ENCODE assay signal across 26 cellular contexts in genomic region chr4:92677805-92678204, GRCh38.
"Had no signal": no experiment of that assay in that cellular context is flagged by ENCODE, and none has a peak within 500 bp of the region (broad histone marks: within the 10 kb centered on the region; RNA-seq: fewer than 3 reads in every experiment).

No MANE protein-coding gene starts in this region.

- H3K4me1 ChIP-seq: stomach, suprapubic skin, testis, thyroid gland, tibial artery, tibial nerve, transverse colon, upper lobe of left lung, upper lobe of right lung, uterus, vagina had no signal

- DNase-seq: stimulated activated CD4-positive, alpha-beta T cell treated with anti-CD3 and anti-CD28 coated beads, Interleukin-2, amount 100 ng/mL, for 48 hours; stimulated activated CD4-positive, alpha-beta T cell treated with anti-CD3 and anti-CD28 coated beads, Interleukin-4, amount 100 ng/mL, for 1 hour; stimulated activated CD4-positive, alpha-beta T cell treated with anti-CD3 and anti-CD28 coated beads, Interleukin-4, amount 100 ng/mL, for 24 hours; stimulated activated CD4-positive, alpha-beta T cell treated with anti-CD3 and anti-CD28 coated beads, Interleukin-4, amount 100 ng/mL, for 4 hours; stimulated activated CD8-positive, alpha-beta memory T cell treated with anti-CD3 and anti-CD28 coated beads, Interleukin-4, amount 100 ng/mL, for 48 hours; stimulated activated naive B cell treated with anti-CD40 and anti-IgM and Interleukin-4, amounts not matched to agents 10 μg/mL and 1 μg/mL and 100 μg/mL, for 72 hours; stimulated activated naive CD4-positive, alpha-beta T cell; stimulated activated naive CD4-positive, alpha-beta T cell treated with Interleukin-2 at 50 U/mL for 16 hours; stimulated activated naive CD8-positive, alpha-beta T cell treated with anti-CD3 and anti-CD28 coated beads, Interleukin-15, amount 100 ng/mL, for 72 hours; stimulated activated naive CD8-positive, alpha-beta T cell treated with anti-CD3 and anti-CD28 coated beads, Interleukin-15, Interleukin-2, amounts not matched to agents 100 U/mL and 50 U/mL, for 24 hours; stomach; substantia nigra; testis; thyroid gland; tibial artery; transverse colon; trophoblast cell; upper lobe of left lung; upper lobe of right lung; uterus had no signal

- H3K4me3 ChIP-seq: stomach, suprapubic skin, testis, thoracic aorta, thyroid gland, tibial artery, tibial nerve, transverse colon, upper lobe of left lung, upper lobe of right lung, uterus, vagina had no signal

- H3K36me3 ChIP-seq: stomach, suprapubic skin, thoracic aorta, thyroid gland, tibial artery, tibial nerve, transverse colon, upper lobe of left lung, upper lobe of right lung, uterus, vagina had no signal

- H3K9me3 ChIP-seq: stomach, suprapubic skin, testis, thoracic aorta, thyroid gland, tibial artery, tibial nerve, transverse colon, upper lobe of left lung, upper lobe of right lung, uterus, vagina had no signal

- H3K27me3 ChIP-seq: stomach, suprapubic skin, testis, thyroid gland, tibial artery, tibial nerve, transverse colon, upper lobe of left lung, upper lobe of right lung, uterus, vagina had no signal

- ATAC-seq: stimulated activated effector memory CD8-positive, alpha-beta T cell treated with anti-CD3 and anti-CD28 coated beads, Interleukin-12 subunit alpha, Interleukin-12 subunit beta, amount 100 ng/mL, for 72 hours; stimulated activated memory B cell treated with anti-CD40 and anti-IgM and Interleukin-4, amounts not matched to agents 10 μg/mL and 1 μg/mL and 100 μg/mL, for 72 hours; stimulated activated naive B cell treated with anti-CD40 and anti-IgM and Interleukin-4, amounts not matched to agents 10 μg/mL and 1 μg/mL and 100 μg/mL, for 72 hours; stimulated activated naive CD8-positive, alpha-beta T cell treated with anti-CD3 and anti-CD28 coated beads, Interleukin-15, amount 100 ng/mL, for 72 hours; stimulated activated naive CD8-positive, alpha-beta T cell treated with anti-CD3 and anti-CD28 coated beads, Interleukin-15, Interleukin-2, amounts not matched to agents 100 U/mL and 50 U/mL, for 24 hours; upper lobe of right lung had no signal

- H3K27ac ChIP-seq: stomach, suprapubic skin, testis, thoracic aorta, thyroid gland, tibial artery, tibial nerve, transverse colon, upper lobe of left lung, upper lobe of right lung, uterus, vagina had no signal
